1 cellular context compared by ENCODE assay signal in the genomic region with DNA sequence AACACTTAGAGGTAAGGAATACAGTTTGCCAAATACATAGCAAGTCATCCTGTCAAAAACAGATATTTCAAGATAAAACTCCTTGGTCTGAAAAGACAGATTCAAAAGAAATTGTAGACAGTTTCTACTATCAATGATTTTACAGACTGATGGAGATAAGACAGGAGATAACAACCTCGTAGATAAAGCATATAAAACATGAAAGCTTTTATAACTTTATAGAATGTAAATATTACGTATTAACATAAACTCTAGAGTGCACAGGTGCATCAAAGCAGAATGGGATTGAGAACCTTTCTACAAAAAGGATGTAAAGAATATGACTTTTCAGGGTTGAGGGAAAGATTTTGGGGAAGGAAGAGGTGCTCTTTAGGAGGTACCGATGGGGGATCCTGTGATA.
TF ChIP-seq lines count a peak whose summit lies in the region.

No MANE protein-coding gene starts in this region.

TF ChIP-seq in H1, 55 proteins besides CTCF, POLR2A, EP300 and RAD21:
- TF ChIP-seq ASH2L (IDR thresholded peaks at IDR 0.05; ENCODE audit: low read length): no peak
